17 cellular contexts compared by ENCODE assay signal in the genomic region with DNA sequence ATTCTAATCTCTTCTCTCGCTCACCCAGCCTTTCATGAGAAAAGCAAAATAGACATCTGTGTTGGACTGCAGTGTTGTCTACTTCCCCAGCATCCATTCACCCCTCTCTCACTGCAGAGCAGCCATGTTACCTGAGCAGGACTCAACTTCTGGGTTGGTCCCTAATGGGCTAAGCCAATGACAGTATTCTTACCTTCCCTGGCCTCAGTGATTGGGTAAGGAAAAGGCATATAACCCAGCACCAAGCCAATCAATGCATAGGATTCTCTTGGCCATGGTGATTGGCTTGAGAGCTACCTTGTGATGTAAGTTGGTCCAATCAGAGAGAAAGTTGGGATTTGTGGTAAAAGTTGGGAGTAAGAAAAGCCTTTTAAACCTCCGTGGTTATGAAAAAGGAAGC.
A peak's percentile ranks its signal among the peaks of the same experiment; 100 is the strongest.
DNase-seq lines count a peak whose midpoint lies in the region; ATAC-seq, FAIRE-seq and TF ChIP-seq lines count a peak whose summit lies in the region.
"Had no signal": no experiment of that assay in that cellular context is flagged by ENCODE, and none has a peak within 500 bp of the region (broad histone marks: within the 10 kb centered on the region; RNA-seq: fewer than 3 reads in every experiment).

No MANE protein-coding gene starts in this region.

- TF ChIP-seq RAD21 in K562 (CRISPR knock-in tag; conservative IDR thresholded peaks at IDR 0.05 in 1 of 2, IDR thresholded peaks at IDR 0.05 in 1 of 2) = no peak

- H3K4me3 ChIP-seq in GM12865 (ENCODE audit: low read depth, low read length) (no peak overlapping the region), K562 (no peak overlapping the region), heart left ventricle (no peak overlapping the region)
- H3K4me3 ChIP-seq: A549, GM12878 had no signal

- ATAC-seq in K562 (peak; percentile 56), heart left ventricle (no peak)
- ATAC-seq: A549, GM12878 had no signal

- no TSS peak for BruUV-seq in K562 (replicated peaks; lab: Mats Ljungman, UMichigan)

- peaks cover 4% of the 10 kb centered on the region; the same call in 1 of the 2 replicates for H4K20me1 ChIP-seq in K562 (replicated peaks; ENCODE audit: control insufficient read depth, insufficient read depth, low read length)

- H3K9me3 ChIP-seq in K562 (replicated peaks; ENCODE audit: control insufficient read depth, insufficient read depth, low read depth, low read length) (no peaks in the 10 kb centered on the region), heart left ventricle (peaks cover 0 to 14% (median 1%) of the 10 kb centered on the region in 12 donors)
- H3K9me3 ChIP-seq: A549 had no signal

- H3K27ac ChIP-seq in K562 (ENCODE audit: extremely low read depth, low read depth, low read length) (no peak overlapping the region), heart left ventricle (no peak overlapping the region)
- H3K27ac ChIP-seq: 22Rv1, A549, C4-2B had no signal

- peaks cover 0 to 12% of the 10 kb centered on the region in 2 experiments; a peak in 2 of 5 replicates for H3K27me3 ChIP-seq in K562 (ENCODE audit: control insufficient read depth in 2 of 2, insufficient read depth in 2 of 2, low read length in 2 of 2)
- H3K27me3 ChIP-seq in heart left ventricle = peaks cover 0 to 5% (median 0%) of the 10 kb centered on the region in 9 donors

- no peaks in the 10 kb centered on the region for H3K4me1 ChIP-seq in K562 (replicated peaks in 1 of 2; ENCODE audit: control insufficient read depth in 2 of 2, insufficient read depth in 2 of 2, low read length in 2 of 2)
- H3K4me1 ChIP-seq in heart left ventricle = peaks cover 0 to 3% (median 0%) of the 10 kb centered on the region in 12 donors
- H3K4me1 ChIP-seq: A549 had no signal

- no peak for TF ChIP-seq POLR2A in K562 (conservative IDR thresholded peaks at IDR 0.05)
- TF ChIP-seq POLR2A in heart left ventricle (IDR thresholded peaks at IDR 0.05) = no peak

- WGBS in K562 (ENCODE audit: insufficient coverage, low coverage, missing lambda C conversion rate) = 0% methylated on average over 2 of the region's 2 CpGs
- WGBS in heart left ventricle, 4 donors = 55 to 84% (median 81%) methylated on average over 2 of the region's 2 CpGs

- H3K36me3 ChIP-seq in K562 (ENCODE audit: control insufficient read depth, insufficient read depth, low read length) (no peaks in the 10 kb centered on the region), heart left ventricle (no peaks in the 10 kb centered on the region)

- in situ Hi-C loops in K562 (cut with MboI) = no loop called here

- no peak overlapping the region for H2AFZ ChIP-seq in K562 (ENCODE audit: low read depth, low read length)

- no peak for TF ChIP-seq EP300 in K562 (IDR thresholded peaks at IDR 0.05; ENCODE audit: low read length)

- H3K9me1 ChIP-seq in K562 (ENCODE audit: control insufficient read depth, insufficient read depth, low read length) = no peaks in the 10 kb centered on the region

- FAIRE-seq in K562 (lab: Jason Lieb, UNC) = no peak
- FAIRE-seq: A549, GM12878 had no signal

- DNase-seq in GM12865 (ENCODE audit: low read depth) (peak; percentile 5), NAMALWA (ENCODE audit: low spot score) (peak; percentile 64), K562 (ENCODE audit: extremely low read depth in 1 of 4, low spot score in 3 of 4) (peak in 3 of 4 experiments; percentile 27 to 39 (median 37)), posterior vena cava (ENCODE audit: low spot score) (peak; percentile 3), heart left ventricle (no peak), NCI-H2081 treated with DMSO at 0.1 percent for 48 hours (lab: John Stamatoyannopoulos, UW) (no peak), cerebellar nuclear complex (lab: John Stamatoyannopoulos, UW) (no peak)
- DNase-seq: AML-193; Calu3; CD4-positive, alpha-beta T cell; GF-D8; GOT3; H7 had no signal

- TF ChIP-seq CTCF in GM12865 (IDR thresholded peaks at IDR 0.05; ENCODE audit: insufficient read depth, low read depth, low read length, missing control alignments) (no peak), K562 (IDR thresholded peaks at IDR 0.05 in 2 of 3, conservative IDR thresholded peaks at IDR 0.05 in 1 of 3; ENCODE audit: insufficient read depth in 2 of 3, low read depth in 1 of 3, low read length in 3 of 3) (no peak), heart left ventricle (IDR thresholded peaks at IDR 0.05) (no peak)

- H3K4me2 ChIP-seq in K562 (ENCODE audit: insufficient read depth, low read length) = no peak overlapping the region
- H3K4me2 ChIP-seq: A549 had no signal

- CTCF ChIA-PET in K562 (lab: Yijun Ruan, JAX; ENCODE audit: low intra/inter-chr PET ratio) = no interaction called here

- intact Hi-C loops in K562 (cut with micrococcal nuclease) = no loop called here
- intact Hi-C loops in posterior vena cava (cut with DNase I) = no loop called here
- intact Hi-C loops in heart left ventricle (cut with DNase I) = no loop called here

- no peaks in the 10 kb centered on the region for H3K79me2 ChIP-seq in K562 (ENCODE audit: control insufficient read depth, insufficient read depth, low read length)

- POLR2A ChIA-PET in K562 (lab: Yijun Ruan, JAX) = interaction anchor here (1.4 kb wide), 1 partner anchor 22 kb away, joined by 5 read pairs; no protein-coding TSS in a partner anchor

- H3K9ac ChIP-seq in K562 (ENCODE audit: insufficient read depth in 1 of 2, low read depth in 2 of 2, low read length in 2 of 2) = no peak overlapping the region

TF ChIP-seq in K562, 482 proteins besides CTCF, POLR2A, EP300 and RAD21:
- no peak for TF ChIP-seq ZNF217 (CRISPR knock-in tag; IDR thresholded peaks at IDR 0.05)
- TF ChIP-seq PKNOX1 (IDR thresholded peaks at IDR 0.05) = 0 out of 2 replicates have a peak, but pooled peaks have one; percentile 19
- TF ChIP-seq FOS (IDR thresholded peaks at IDR 0.05; ENCODE audit: extremely low read depth, insufficient read length) = peak; percentile 9

Comparison
In these comparisons a context has a peak if more than half of its experiments do, and no peak if none do; other contexts are left out.
1. DNase-seq: peak in GM12865 (single experiment), NAMALWA (single experiment), K562 (3 of 4) and posterior vena cava (single experiment); none in heart left ventricle (0 of 5), NCI-H2081 treated with DMSO at 0.1 percent for 48 hours (single experiment) and cerebellar nuclear complex (0 of 2).